In the genomic region with DNA sequence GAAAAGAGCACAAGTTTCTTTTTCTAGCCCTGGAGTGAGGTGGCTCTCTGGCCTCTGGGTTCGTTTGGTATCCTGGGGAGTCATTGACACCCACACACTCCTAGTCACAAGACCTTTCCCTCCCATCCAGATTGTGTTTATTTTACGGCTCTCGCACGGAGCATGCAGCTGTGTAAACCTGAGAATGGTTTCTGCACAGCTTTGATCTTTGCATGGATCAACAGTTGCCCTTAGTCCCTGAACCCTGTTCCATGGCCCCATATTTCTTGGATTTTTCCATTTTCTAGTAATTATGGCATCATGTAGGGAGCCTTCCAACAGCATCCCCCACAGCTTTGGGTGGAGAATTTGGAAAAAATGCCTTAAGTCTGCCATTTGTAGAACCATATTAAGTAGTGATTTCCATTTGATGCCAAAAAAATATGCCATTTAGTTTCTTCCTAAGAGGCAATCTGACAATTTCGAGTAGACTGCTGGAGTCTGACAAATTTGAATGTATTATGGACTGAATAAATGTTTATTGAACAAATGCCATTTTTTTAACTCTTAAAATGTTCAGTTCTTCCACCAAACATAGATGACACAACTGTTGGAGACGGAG, we compare ENCODE assay signal across 24 cellular contexts.
A peak's percentile ranks its signal among the peaks of the same experiment; 100 is the strongest.
DNase-seq lines count a peak whose midpoint lies in the region; ATAC-seq, FAIRE-seq and TF ChIP-seq lines count a peak whose summit lies in the region.
"Had no signal": no experiment of that assay in that cellular context is flagged by ENCODE, and none has a peak within 500 bp of the region (broad histone marks: within the 10 kb centered on the region; RNA-seq: fewer than 3 reads in every experiment).

No MANE protein-coding gene starts in this region.

- no TSS peak for BruUV-seq in PC-3 (replicated peaks; lab: Mats Ljungman, UMichigan)

- H3K36me3 ChIP-seq in fibroblast of lung (ENCODE audit: control insufficient read depth, insufficient read depth, low read length) (no peaks in the 10 kb centered on the region), pancreas (no peaks in the 10 kb centered on the region), PC-3 (ENCODE audit: low read depth, low read length) (no peaks in the 10 kb centered on the region)
- H3K36me3 ChIP-seq: neutrophil, right atrium auricular region, SJCRH30 had no signal

- no peaks in the 10 kb centered on the region for H3K79me2 ChIP-seq in fibroblast of lung (ENCODE audit: control insufficient read depth, insufficient read depth, low read length)
- no peaks in the 10 kb centered on the region for H3K79me2 ChIP-seq in PC-3 (ENCODE audit: low read length)

- WGBS in pancreas, 2 donors = 38 to 48% methylated on average over 6 of the region's 6 CpGs
- 77% methylated on average over 6 of the region's 6 CpGs for WGBS in right cardiac atrium

- intact Hi-C loops in pancreas (cut with DNase I) = no loop called here
- intact Hi-C loops in PC-3 (cut with micrococcal nuclease) = no loop called here
- intact Hi-C loops in right cardiac atrium (cut with DNase I) = no loop called here

- H3K9me3 ChIP-seq in fibroblast of lung (ENCODE audit: control insufficient read depth, insufficient read depth, low read depth, low read length) = no peaks in the 10 kb centered on the region
- no peaks in the 10 kb centered on the region for H3K9me3 ChIP-seq in pancreas
- no peaks in the 10 kb centered on the region for H3K9me3 ChIP-seq in PC-3 (ENCODE audit: low read length)
- no peaks in the 10 kb centered on the region for H3K9me3 ChIP-seq in right cardiac atrium (ENCODE audit: control insufficient read depth, low read length)
- H3K9me3 ChIP-seq: neutrophil, right atrium auricular region, SJCRH30 had no signal

- H3F3A ChIP-seq in PC-3 (ENCODE audit: low read length, unreplicated experiment) = no peaks in the 10 kb centered on the region

- FAIRE-seq in pancreas (lab: Jason Lieb, UNC) = no peak
- FAIRE-seq: bronchial epithelial cell had no signal

- ATAC-seq in pancreas (peak in 3 of 4 donors; percentile 65 to 74 (median 69)), PC-3 (no peak), right cardiac atrium (no peak)
- ATAC-seq in naive thymus-derived CD8-positive, alpha-beta T cell = no peak

- no peak overlapping the region for H3K4me3 Mint-ChIP-seq in naive thymus-derived CD8-positive, alpha-beta T cell
- H3K4me3 Mint-ChIP-seq: activated naive CD8-positive, alpha-beta T cell treated with anti-CD3 and anti-CD28 coated beads for 36 hours; activated T-helper 1 cell treated with anti-CD3 and anti-CD28 coated beads, Interleukin-12 subunit alpha, Interleukin-12 subunit beta, Interleukin-2, Interleukin-4 antibody, amounts not matched to agents 30 ng/mL and 10 ng/mL and 1 ng/mL, durations not matched to agents 14 hours and 24 hours and 36 hours; CD8-positive, alpha-beta memory T cell had no signal

- H3K9ac ChIP-seq in fibroblast of lung (ENCODE audit: insufficient read depth, low read length) = no peak overlapping the region
- H3K9ac ChIP-seq in PC-3 (ENCODE audit: low read length) = no peak overlapping the region
- H3K9ac ChIP-seq: GM23248 had no signal

- H3K36me3 Mint-ChIP-seq in naive thymus-derived CD8-positive, alpha-beta T cell = peaks cover 3 to 21% (median 17%) of the 10 kb centered on the region in 3 donors

- H3K27ac Mint-ChIP-seq in naive thymus-derived CD8-positive, alpha-beta T cell = no peak overlapping the region
- H3K27ac Mint-ChIP-seq: activated naive CD8-positive, alpha-beta T cell treated with anti-CD3 and anti-CD28 coated beads for 36 hours; activated T-helper 1 cell treated with anti-CD3 and anti-CD28 coated beads, Interleukin-12 subunit alpha, Interleukin-12 subunit beta, Interleukin-2, Interleukin-4 antibody, amounts not matched to agents 30 ng/mL and 10 ng/mL and 1 ng/mL, durations not matched to agents 14 hours and 24 hours and 36 hours; CD8-positive, alpha-beta memory T cell had no signal

- no peaks in the 10 kb centered on the region for H4K20me1 ChIP-seq in fibroblast of lung (ENCODE audit: control insufficient read depth, extremely low read depth, insufficient read depth, low read length)
- H4K20me1 ChIP-seq in PC-3 (ENCODE audit: low read length) = no peaks in the 10 kb centered on the region

- CTCF ChIA-PET in PC-3 (lab: Charles Lee) = no interaction called here

- TF ChIP-seq CTCF in fibroblast of lung (conservative IDR thresholded peaks at IDR 0.05 in 1 of 2, IDR thresholded peaks at IDR 0.05 in 1 of 2; ENCODE audit: low read depth in 1 of 2, low read length in 2 of 2) (no peak), pancreas (IDR thresholded peaks at IDR 0.05) (no peak), PC-3 (conservative IDR thresholded peaks at IDR 0.05; ENCODE audit: low read depth, low read length) (no peak)

- H3K9me2 ChIP-seq in PC-3 (replicated peaks; ENCODE audit: low read length) = no peaks in the 10 kb centered on the region

- H3K27ac ChIP-seq in fibroblast of lung (ENCODE audit: insufficient read depth, low read length) (no peak overlapping the region), pancreas (no peak overlapping the region), PC-3 (ENCODE audit: low read length) (no peak overlapping the region), right cardiac atrium (ENCODE audit: low read length) (no peak overlapping the region)
- H3K27ac ChIP-seq: dorsolateral prefrontal cortex, GM23248, neutrophil, right atrium auricular region, SJCRH30 had no signal

- POLR2A ChIA-PET in naive thymus-derived CD8-positive, alpha-beta T cell (lab: Charles Lee) = no interaction called here
- POLR2A ChIA-PET in PC-3 (lab: Charles Lee; ENCODE audit: unreplicated experiment) = no interaction called here

- H3K27me3 ChIP-seq in fibroblast of lung (ENCODE audit: control insufficient read depth, insufficient read depth, low read length) (no peaks in the 10 kb centered on the region), pancreas (no peaks in the 10 kb centered on the region), PC-3 (ENCODE audit: low read length) (no peaks in the 10 kb centered on the region), right cardiac atrium (ENCODE audit: control insufficient read depth, insufficient read depth) (no peaks in the 10 kb centered on the region)
- H3K27me3 ChIP-seq: dorsolateral prefrontal cortex, neutrophil, right atrium auricular region, SJCRH30 had no signal

- peak; percentile 23 for DNase-seq in H4 (ENCODE audit: low spot score)
- peak; percentile 77 for DNase-seq in NCI-H345 (lab: John Stamatoyannopoulos, UW)
- peak; percentile 12 to 19 for DNase-seq in fibroblast of lung (ENCODE audit: low read depth in 2 of 2)
- DNase-seq in pancreas = peak in 1 of 6 donors; percentile 24
- no peak for DNase-seq in naive thymus-derived CD8-positive, alpha-beta T cell
- no peak for DNase-seq in PC-3
- DNase-seq in NCI-H1436 (lab: John Stamatoyannopoulos, UW) = no peak
- no peak for DNase-seq in right cardiac atrium
- DNase-seq: activated CD8-positive, alpha-beta memory T cell treated with anti-CD3 and anti-CD28 coated beads for 24 hours; activated naive CD8-positive, alpha-beta T cell treated with anti-CD3 and anti-CD28 coated beads for 36 hours; CD8-positive, alpha-beta memory T cell; dorsolateral prefrontal cortex; GF-D8; GM23248; head of caudate nucleus; MV-4-11; NCI-H446 treated with DMSO at 0.1 percent for 48 hours; stimulated activated CD4-positive, alpha-beta T cell treated with anti-CD3 and anti-CD28 coated beads, Interleukin-4, amount 100 ng/mL, for 1 hour; T-helper 2 cell had no signal

- peaks cover 0 to 9% (median 0%) of the 10 kb centered on the region in 4 donors for H3K4me1 Mint-ChIP-seq in naive thymus-derived CD8-positive, alpha-beta T cell
- H3K4me1 Mint-ChIP-seq: activated naive CD8-positive, alpha-beta T cell treated with anti-CD3 and anti-CD28 coated beads for 36 hours; CD8-positive, alpha-beta memory T cell had no signal

- H3K4me1 ChIP-seq in fibroblast of lung (ENCODE audit: control insufficient read depth, extremely low read depth, insufficient read depth, low read length) = no peaks in the 10 kb centered on the region
- H3K4me1 ChIP-seq in pancreas = peaks cover 0 to 15% (median 12%) of the 10 kb centered on the region in 3 donors
- H3K4me1 ChIP-seq in PC-3 (ENCODE audit: insufficient read depth, low read length) = no peaks in the 10 kb centered on the region
- H3K4me1 ChIP-seq in right cardiac atrium (ENCODE audit: control insufficient read depth, insufficient read depth, low read length) = no peaks in the 10 kb centered on the region
- H3K4me1 ChIP-seq: right atrium auricular region, SJCRH30 had no signal

- no peak overlapping the region for H2AFZ ChIP-seq in fibroblast of lung (ENCODE audit: low read length)
- no peak overlapping the region for H2AFZ ChIP-seq in PC-3 (ENCODE audit: low read length)
- H2AFZ ChIP-seq: GM23248 had no signal

- H3K4me3 ChIP-seq in fibroblast of lung (replicated peaks in 1 of 4; ENCODE audit: control extremely low read depth in 1 of 4, insufficient read depth in 1 of 4, low read depth in 3 of 4, low read length in 4 of 4) (no peak overlapping the region), pancreas (no peak overlapping the region), PC-3 (ENCODE audit: low read length) (no peak overlapping the region), right cardiac atrium (ENCODE audit: low read length) (no peak overlapping the region)
- H3K4me3 ChIP-seq: dorsolateral prefrontal cortex, GM23248, right atrium auricular region, SJCRH30 had no signal

- no peaks in the 10 kb centered on the region for H3K27me3 Mint-ChIP-seq in naive thymus-derived CD8-positive, alpha-beta T cell
- H3K27me3 Mint-ChIP-seq: activated naive CD8-positive, alpha-beta T cell treated with anti-CD3 and anti-CD28 coated beads for 36 hours; CD8-positive, alpha-beta memory T cell had no signal

- H3K4me2 ChIP-seq in fibroblast of lung (ENCODE audit: extremely low read depth, insufficient read depth, low read length) (no peak overlapping the region), PC-3 (ENCODE audit: low read length) (no peak overlapping the region)

- peaks cover 0 to 37% (median 8%) of the 10 kb centered on the region in 9 donors for H3K9me3 Mint-ChIP-seq in naive thymus-derived CD8-positive, alpha-beta T cell

Comparison
In these comparisons a context has a peak if more than half of its experiments do, and no peak if none do; other contexts are left out.
1. DNase-seq: peak in H4 (single experiment), NCI-H345 (single experiment) and fibroblast of lung (2 of 2); none in naive thymus-derived CD8-positive, alpha-beta T cell (0 of 10), PC-3 (single experiment), NCI-H1436 (single experiment) and right cardiac atrium (0 of 3).
2. ATAC-seq: peak in pancreas (3 of 4); none in naive thymus-derived CD8-positive, alpha-beta T cell (0 of 2), PC-3 (single experiment) and right cardiac atrium (0 of 2).